ENCODE assay signal across 10 cellular contexts in the genomic region with DNA sequence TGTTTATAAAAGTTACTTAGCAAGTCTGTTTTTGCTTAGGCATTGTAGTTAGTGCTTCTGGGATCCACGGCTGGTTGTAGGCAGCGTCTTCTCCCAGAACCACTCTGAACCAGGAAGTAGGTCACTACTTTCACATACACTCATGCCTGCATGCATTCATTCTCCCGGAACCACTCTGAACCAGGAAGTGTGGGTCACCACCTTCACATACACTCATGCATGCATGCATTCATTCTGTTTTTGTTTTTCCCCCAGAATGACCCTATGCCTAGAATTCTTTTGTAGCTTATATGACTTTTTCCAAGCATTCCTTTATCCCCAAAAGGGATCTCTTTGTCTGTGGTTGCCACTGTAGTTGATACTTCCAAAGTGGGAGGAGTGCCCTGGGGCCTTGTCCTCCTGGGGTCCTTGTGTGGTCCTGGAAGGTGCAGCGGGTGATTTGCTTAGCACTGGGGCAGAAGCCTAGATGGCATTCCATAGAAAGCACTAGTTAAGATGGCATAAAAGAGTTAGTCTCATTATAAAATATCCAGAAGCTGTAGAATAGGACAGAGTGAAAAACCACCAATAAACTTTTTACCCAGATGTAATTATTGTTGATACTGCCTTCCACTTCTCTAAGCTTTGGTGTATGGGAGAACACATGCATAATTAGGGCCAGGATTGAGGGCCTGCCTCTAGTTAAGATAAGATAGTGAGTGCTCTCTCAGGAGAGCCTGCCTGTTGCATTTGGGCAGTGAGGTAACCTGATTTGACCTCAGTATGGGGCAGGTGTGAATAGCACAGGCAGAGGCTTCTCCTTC.
DNase-seq lines count a peak whose midpoint lies in the region; ATAC-seq and TF ChIP-seq lines count a peak whose summit lies in the region.
"Had no signal": no experiment of that assay in that cellular context is flagged by ENCODE, and none has a peak within 500 bp of the region (broad histone marks: within the 10 kb centered on the region; RNA-seq: fewer than 3 reads in every experiment).

No MANE protein-coding gene starts in this region.

- ATAC-seq in activated B cell treated with CpG ODN at 0.5 μM for 24 hours (ENCODE audit: low read depth) (no peak), Right ventricle myocardium superior (ENCODE audit: poor library complexity) (peak; percentile 73), psoas muscle (no peak), left colon (no peak), HG02759 (IDR thresholded peaks at IDR 0.05; ENCODE audit: unreplicated experiment) (no peak)

- CTCF ChIA-PET in activated B cell treated with CpG ODN at 0.5 μM for 24 hours (lab: Charles Lee), result no interaction called here
- CTCF ChIA-PET in CD8-positive, alpha-beta memory T cell (lab: Charles Lee), result no interaction called here

- intact Hi-C loops in activated B cell treated with CpG ODN at 0.5 μM for 24 hours (cut with micrococcal nuclease) (no loop called here), Right ventricle myocardium superior (cut with DNase I) (no loop called here), psoas muscle (cut with DNase I) (loop anchor here in 1 of 2 donors (2.0 kb wide), 1 partner anchor 27 kb away; no protein-coding TSS in a partner anchor), left colon (cut with DNase I, micrococcal nuclease) (no loop called here)

- peak; percentile 17 for DNase-seq in EL
- no peak for DNase-seq in activated B cell treated with CpG ODN at 0.5 μM for 24 hours
- no peak for DNase-seq in Right ventricle myocardium superior
- no peak for DNase-seq in psoas muscle
- DNase-seq in left colon, result no peak
- no peak for DNase-seq in CD8-positive, alpha-beta memory T cell
- DNase-seq: activated CD4-positive, alpha-beta T cell treated with anti-CD3 and anti-CD28 coated beads for 4 hours; central memory CD4-positive, alpha-beta T cell had no signal

- POLR2A ChIA-PET in activated B cell treated with CpG ODN at 0.5 μM for 24 hours (lab: Charles Lee), result no interaction called here
- POLR2A ChIA-PET in CD8-positive, alpha-beta memory T cell (lab: Charles Lee), result no interaction called here

- no peaks in the 10 kb centered on the region for H3K27me3 Mint-ChIP-seq in activated B cell treated with CpG ODN at 0.5 μM for 24 hours
- H3K27me3 Mint-ChIP-seq in CD8-positive, alpha-beta memory T cell, result no peaks in the 10 kb centered on the region

- H3K4me3 ChIP-seq in psoas muscle, result no peak overlapping the region
- no peak overlapping the region for H3K4me3 ChIP-seq in CD8-positive, alpha-beta memory T cell (ENCODE audit: low read length)

- H3K27ac ChIP-seq in psoas muscle, result peak overlapping the region; percentile 20
- no peak overlapping the region for H3K27ac ChIP-seq in CD8-positive, alpha-beta memory T cell (ENCODE audit: low read depth, low read length)
- H3K27ac ChIP-seq: HL-60 had no signal

- H3K36me3 ChIP-seq in psoas muscle (ENCODE audit: insufficient read depth in 1 of 2, low read depth in 1 of 2), result peaks cover 0 to 35% of the 10 kb centered on the region in 2 donors
- H3K36me3 ChIP-seq in CD8-positive, alpha-beta memory T cell (ENCODE audit: insufficient read depth, low read length), result peaks cover 15% of the 10 kb centered on the region

- H3K4me3 Mint-ChIP-seq in activated B cell treated with CpG ODN at 0.5 μM for 24 hours, result no peak overlapping the region
- H3K4me3 Mint-ChIP-seq in CD8-positive, alpha-beta memory T cell, result no peak overlapping the region

- peaks cover 16% of the 10 kb centered on the region for H3K4me1 Mint-ChIP-seq in activated B cell treated with CpG ODN at 0.5 μM for 24 hours
- H3K4me1 Mint-ChIP-seq in CD8-positive, alpha-beta memory T cell, result peaks cover 3 to 15% (median 4%) of the 10 kb centered on the region in 3 donors

- no peaks in the 10 kb centered on the region for H3K9me3 ChIP-seq in psoas muscle
- H3K9me3 ChIP-seq in CD8-positive, alpha-beta memory T cell (ENCODE audit: low read length), result no peaks in the 10 kb centered on the region

- H3K27ac Mint-ChIP-seq in activated B cell treated with CpG ODN at 0.5 μM for 24 hours, result peak overlapping the region; percentile 30
- H3K27ac Mint-ChIP-seq in CD8-positive, alpha-beta memory T cell, result peak overlapping the region in 4 of 8 donors; percentile 56 to 90 (median 64)

- H3K27me3 ChIP-seq in psoas muscle (ENCODE audit: insufficient read depth in 3 of 3, low read length in 2 of 3), result no peaks in the 10 kb centered on the region
- H3K27me3 ChIP-seq in CD8-positive, alpha-beta memory T cell (ENCODE audit: insufficient read depth, low read length, poor library complexity, severe bottlenecking), result no peaks in the 10 kb centered on the region

- 73 to 92% (median 87%) methylated on average over 4 of the region's 4 CpGs for WGBS in psoas muscle, 3 donors

- H3K36me3 Mint-ChIP-seq in activated B cell treated with CpG ODN at 0.5 μM for 24 hours (ENCODE audit: low read depth), result peaks cover 83% of the 10 kb centered on the region
- peaks cover 29 to 77% (median 43%) of the 10 kb centered on the region in 3 donors for H3K36me3 Mint-ChIP-seq in CD8-positive, alpha-beta memory T cell

- TF ChIP-seq CTCF in activated B cell treated with CpG ODN at 0.5 μM for 24 hours (IDR thresholded peaks at IDR 0.05) (no peak), psoas muscle (IDR thresholded peaks at IDR 0.05) (no peak)

- H3K4me1 ChIP-seq in psoas muscle, result peaks cover 85% of the 10 kb centered on the region
- H3K4me1 ChIP-seq in CD8-positive, alpha-beta memory T cell (ENCODE audit: insufficient read depth, low read length), result no peaks in the 10 kb centered on the region

- no peaks in the 10 kb centered on the region for H3K9me3 Mint-ChIP-seq in activated B cell treated with CpG ODN at 0.5 μM for 24 hours
- H3K9me3 Mint-ChIP-seq in CD8-positive, alpha-beta memory T cell, result peaks cover 0 to 1% (median 0%) of the 10 kb centered on the region in 5 donors
